Comparison of ENCODE assay signal across 17 cellular contexts in the genomic region with DNA sequence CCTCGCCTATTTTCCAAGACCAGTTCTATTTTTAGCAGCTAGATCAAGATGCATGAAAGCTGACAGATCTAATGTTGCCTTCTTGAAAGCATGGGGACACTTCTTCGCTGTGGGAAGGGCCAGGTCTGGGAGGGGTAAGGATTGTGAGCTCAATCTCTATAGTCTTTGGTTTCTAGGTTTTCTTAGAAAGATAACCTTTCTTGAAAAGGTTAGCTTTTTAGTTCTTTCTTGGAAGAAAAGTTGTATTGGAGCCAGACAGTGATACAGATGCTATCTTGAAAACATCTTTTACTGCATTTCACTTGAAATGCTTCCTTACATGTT.
"Had no signal": no experiment of that assay in that cellular context is flagged by ENCODE, and none has a peak within 500 bp of the region (broad histone marks: within the 10 kb centered on the region; RNA-seq: fewer than 3 reads in every experiment).

No MANE protein-coding gene starts in this region.

- H2AFZ ChIP-seq: hepatocyte had no signal

- H3K4me3 ChIP-seq: hepatocyte, lower lobe of right lung, ovary, SK-N-MC had no signal

- H3K4me2 ChIP-seq: hepatocyte had no signal

- H3K4me1 ChIP-seq: foreskin keratinocyte had no signal

- H3K9me3 ChIP-seq: lower lobe of right lung, ovary had no signal

- H3K27ac ChIP-seq: foreskin keratinocyte, hepatocyte, lower lobe of right lung, SK-N-MC had no signal

- ATAC-seq: activated T-helper 17 cell treated with anti-CD3 and anti-CD28 coated beads, Interleukin-2, amount 50 U/mL, for 72 hours; foreskin keratinocyte; WTC11 had no signal

- H3K36me3 ChIP-seq: lower lobe of right lung, ovary had no signal

- DNase-seq: activated CD4-positive, alpha-beta T cell treated with anti-CD3 and anti-CD28 coated beads for 48 hours; activated CD8-positive, alpha-beta memory T cell treated with anti-CD3 and anti-CD28 coated beads for 24 hours; activated naive CD4-positive, alpha-beta T cell treated with anti-CD3 and anti-CD28 coated beads for 36 hours; cerebellar nuclear complex; foreskin keratinocyte; kidney; lower lobe of right lung; midbrain; naive B cell; ovary; small intestine; T-helper 1 cell; trophoblast cell had no signal

- H3K27me3 ChIP-seq: foreskin keratinocyte, ovary had no signal
